2 cellular contexts compared by ENCODE assay signal in genomic region chr1:31507221-31507620, GRCh38.
TF ChIP-seq lines count a peak whose summit lies in the region.

No MANE protein-coding gene starts in this region.

TF ChIP-seq in IMR-90, 13 proteins besides CTCF, POLR2A, EP300 and RAD21:
- TF ChIP-seq BHLHE40 (IDR thresholded peaks at IDR 0.05; ENCODE audit: low read depth, low read length): no peak
- no peak for TF ChIP-seq RCOR1 (IDR thresholded peaks at IDR 0.05; ENCODE audit: insufficient replicate concordance, low read length)
- TF ChIP-seq MAFK (IDR thresholded peaks at IDR 0.05; ENCODE audit: low read depth, low read length): no peak
- no peak for TF ChIP-seq CEBPB (IDR thresholded peaks at IDR 0.05; ENCODE audit: low read depth, low read length)
- no peak for TF ChIP-seq FOS (IDR thresholded peaks at IDR 0.05; ENCODE audit: low read depth, low read length)
- no peak for TF ChIP-seq MAZ (IDR thresholded peaks at IDR 0.05; ENCODE audit: borderline replicate concordance, low read depth, low read length)
- TF ChIP-seq MXI1 (IDR thresholded peaks at IDR 0.05; ENCODE audit: borderline replicate concordance, low read depth, low read length): no peak

TF ChIP-seq in H1, 55 proteins besides CTCF, POLR2A, EP300 and RAD21:
- TF ChIP-seq SIRT6 (IDR thresholded peaks at IDR 0.05; ENCODE audit: low read length): no peak
- TF ChIP-seq RFX5 (IDR thresholded peaks at IDR 0.05; ENCODE audit: borderline replicate concordance, low read depth, low read length): no peak
- no peak for TF ChIP-seq EZH2 (IDR thresholded peaks at IDR 0.05; ENCODE audit: low read depth, low read length, severe bottlenecking)
- no peak for TF ChIP-seq SIX5 (IDR thresholded peaks at IDR 0.05; ENCODE audit: low read depth, low read length)
- no peak for TF ChIP-seq TEAD4 (IDR thresholded peaks at IDR 0.05; ENCODE audit: low read depth, low read length)
- no peak for TF ChIP-seq CHD7 (IDR thresholded peaks at IDR 0.05; ENCODE audit: insufficient replicate concordance, low read length)
- TF ChIP-seq KDM5A (IDR thresholded peaks at IDR 0.05; ENCODE audit: low read length): no peak
- TF ChIP-seq CTBP2 (IDR thresholded peaks at IDR 0.05; ENCODE audit: borderline replicate concordance, insufficient read depth, insufficient read length, low read length): no peak
- no peak for TF ChIP-seq ZNF274 (IDR thresholded peaks at IDR 0.05; ENCODE audit: borderline replicate concordance, extremely low read depth, low read length)
